Comparison of ENCODE assay signal across 9 cellular contexts in the genomic region with DNA sequence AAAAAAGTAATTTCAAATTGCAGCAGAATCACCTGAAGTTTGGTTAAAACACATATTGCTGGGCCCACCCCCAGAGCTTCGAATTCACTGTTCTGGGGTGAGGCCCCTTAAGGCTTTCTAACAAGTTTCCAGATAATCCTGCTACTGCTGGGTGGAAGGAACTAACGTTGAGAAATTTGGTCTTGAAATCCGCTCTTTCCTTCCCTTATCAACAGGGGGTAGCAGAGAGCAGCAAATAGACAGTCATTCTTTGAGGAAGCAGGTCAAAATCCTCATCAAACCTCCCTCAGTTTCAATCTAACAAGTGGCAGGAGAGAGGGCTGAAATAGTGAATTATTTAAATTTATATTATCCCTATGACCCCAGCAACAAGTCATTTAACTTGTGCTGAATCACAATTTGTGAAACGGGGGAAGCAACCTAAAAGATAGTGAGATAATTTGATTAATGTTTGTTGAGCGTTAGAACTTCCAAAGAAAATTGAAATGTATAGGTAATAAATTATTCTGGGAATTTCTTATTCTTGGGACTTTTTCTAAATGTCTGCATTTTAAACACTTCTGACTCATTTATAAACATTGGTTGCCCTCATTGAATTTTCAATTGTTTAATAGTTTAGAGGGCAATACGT. TPM values are rescaled to one million over a fixed set of nuclear protein-coding genes. Genes with fewer than 3 reads are reported as not detected.
DNase-seq lines count a peak whose midpoint lies in the region; ATAC-seq and TF ChIP-seq lines count a peak whose summit lies in the region.
"Had no signal": no experiment of that assay in that cellular context is flagged by ENCODE, and none has a peak within 500 bp of the region (broad histone marks: within the 10 kb centered on the region; RNA-seq: fewer than 3 reads in every experiment).

No MANE protein-coding gene starts in this region.

- intact Hi-C loops in activated CD8-positive, alpha-beta T cell treated with anti-CD3 and anti-CD28 coated beads for 36 hours (cut with micrococcal nuclease), result loop anchor here (5.0 to 10.0 kb wide), 4 partner anchors 70 to 437 kb away; a partner anchor contains a TSS
- intact Hi-C loops in heart left ventricle (cut with DNase I), result loop anchor here in 8 of 10 donors (5.0 to 10.0 kb wide), 4 partner anchors 70 to 437 kb away; a partner anchor contains a TSS

- H3K27ac ChIP-seq in heart left ventricle, result no peak overlapping the region

- no peaks in the 10 kb centered on the region for H3K36me3 Mint-ChIP-seq in activated CD8-positive, alpha-beta T cell treated with anti-CD3 and anti-CD28 coated beads for 36 hours (ENCODE audit: low read depth)
- H3K36me3 Mint-ChIP-seq: CD8-positive, alpha-beta memory T cell had no signal

- no peaks in the 10 kb centered on the region for H3K9me3 Mint-ChIP-seq in activated CD8-positive, alpha-beta T cell treated with anti-CD3 and anti-CD28 coated beads for 36 hours
- H3K9me3 Mint-ChIP-seq: CD8-positive, alpha-beta memory T cell had no signal

- POLR2A ChIA-PET in activated CD8-positive, alpha-beta T cell treated with anti-CD3 and anti-CD28 coated beads for 36 hours (lab: Charles Lee), result no interaction called here

- peak; percentile 52 for ATAC-seq in HG02885 (IDR thresholded peaks at IDR 0.05; ENCODE audit: poor library complexity, unreplicated experiment)
- peak; percentile 62 for ATAC-seq in activated CD8-positive, alpha-beta T cell treated with anti-CD3 and anti-CD28 coated beads for 36 hours
- ATAC-seq in heart left ventricle, result peak in 1 of 4 donors; percentile 59
- ATAC-seq in HG02852 (IDR thresholded peaks at IDR 0.05; ENCODE audit: unreplicated experiment), result no peak

- CTCF ChIA-PET in activated CD8-positive, alpha-beta T cell treated with anti-CD3 and anti-CD28 coated beads for 36 hours (lab: Charles Lee), result interaction anchor here (0.7 to 6.9 kb wide), 30 partner anchors 8 to 270 kb away, joined by 3 to 55 read pairs (median 4); no protein-coding TSS in a partner anchor

- H3K27ac Mint-ChIP-seq in activated CD8-positive, alpha-beta T cell treated with anti-CD3 and anti-CD28 coated beads for 36 hours, result no peak overlapping the region
- H3K27ac Mint-ChIP-seq: CD8-positive, alpha-beta memory T cell had no signal

- peaks cover 1% of the 10 kb centered on the region for H3K27me3 Mint-ChIP-seq in activated CD8-positive, alpha-beta T cell treated with anti-CD3 and anti-CD28 coated beads for 36 hours

- WGBS in heart left ventricle, 4 donors, result 37 to 40% (median 39%) methylated on average over 6 of the region's 6 CpGs

- peaks cover 0 to 59% (median 12%) of the 10 kb centered on the region in 9 donors for H3K36me3 ChIP-seq in heart left ventricle

- TF ChIP-seq POLR2A in heart left ventricle (IDR thresholded peaks at IDR 0.05), result no peak

- no peak overlapping the region for H3K4me3 ChIP-seq in heart left ventricle

- peak; percentile 79 for TF ChIP-seq CTCF in activated CD8-positive, alpha-beta T cell treated with anti-CD3 and anti-CD28 coated beads for 36 hours (IDR thresholded peaks at IDR 0.05)
- TF ChIP-seq CTCF in heart left ventricle (IDR thresholded peaks at IDR 0.05), result peak; percentile 50 to 77 (median 66)

- no peaks in the 10 kb centered on the region for H3K9me3 ChIP-seq in heart left ventricle

- H3K4me1 Mint-ChIP-seq in activated CD8-positive, alpha-beta T cell treated with anti-CD3 and anti-CD28 coated beads for 36 hours (ENCODE audit: low read depth), result peaks cover 12% of the 10 kb centered on the region

- no peaks in the 10 kb centered on the region for H3K27me3 ChIP-seq in heart left ventricle

- peaks cover 0 to 4% (median 0%) of the 10 kb centered on the region in 12 donors for H3K4me1 ChIP-seq in heart left ventricle

- no peak overlapping the region for H3K4me3 Mint-ChIP-seq in activated CD8-positive, alpha-beta T cell treated with anti-CD3 and anti-CD28 coated beads for 36 hours
- H3K4me3 Mint-ChIP-seq: CD8-positive, alpha-beta memory T cell had no signal

- DNase-seq in activated CD4-positive, alpha-beta T cell treated with anti-CD3 and anti-CD28 coated beads for 4 hours, result peak; percentile 21 to 48
- DNase-seq in activated CD4-positive, alpha-beta T cell treated with anti-CD3 and anti-CD28 coated beads, Interleukin-2, amount 50 U/mL, for 4 hours, result no peak
- DNase-seq in NCI-H345 (lab: John Stamatoyannopoulos, UW) (peak; percentile 68), heart left ventricle (no peak), retina (peak; percentile 28)
- DNase-seq in activated CD8-positive, alpha-beta T cell treated with anti-CD3 and anti-CD28 coated beads for 36 hours, result peak; percentile 44

RNA-seq across cellular contexts. Expression of a gene that starts 21.7 kb away (rescaled TPM):
- total RNA-seq in activated CD8-positive, alpha-beta T cell treated with anti-CD3 and anti-CD28 coated beads for 36 hours, result 100 to 1,000 TPM in 1 of 2 experiments, 10 to 100 TPM in 1; 99.1 to 101 TPM
- total RNA-seq in heart left ventricle, result 100 to 1,000 TPM in 7 of 9 donors, 10 to 100 TPM in 2; 73.1 to 128 (median 104) TPM
- polyA plus RNA-seq in heart left ventricle, result 100 to 1,000 TPM in 1 of 2 donors, 10 to 100 TPM in 1; 40.3 to 118 TPM

RNA-seq across cellular contexts. Expression of a gene that starts 30.9 kb away (rescaled TPM):
- 1 to 10 TPM; 1.2 to 1.5 TPM for total RNA-seq in activated CD8-positive, alpha-beta T cell treated with anti-CD3 and anti-CD28 coated beads for 36 hours
- total RNA-seq in heart left ventricle, result 100 to 1,000 TPM; 191 to 561 (median 259) TPM
- 100 to 1,000 TPM in 1 of 2 donors, 10 to 100 TPM in 1; 97.5 to 189 TPM for polyA plus RNA-seq in heart left ventricle
- polyA plus RNA-seq: CD8-positive, alpha-beta memory T cell had no signal

Comparison
In these comparisons a context has a peak if more than half of its experiments do, and no peak if none do; other contexts are left out.
1. DNase-seq: peak in activated CD4-positive, alpha-beta T cell treated with anti-CD3 and anti-CD28 coated beads for 4 hours (2 of 2), NCI-H345 (single experiment), activated CD8-positive, alpha-beta T cell treated with anti-CD3 and anti-CD28 coated beads for 36 hours (single experiment) and retina (single experiment); none in activated CD4-positive, alpha-beta T cell treated with anti-CD3 and anti-CD28 coated beads, Interleukin-2, amount 50 U/mL, for 4 hours (0 of 2) and heart left ventricle (0 of 5).
2. RNA of a gene that starts 30.9 kb away (total RNA-seq): 191 to 561 TPM in heart left ventricle; 1.2 to 1.5 TPM in activated CD8-positive, alpha-beta T cell treated with anti-CD3 and anti-CD28 coated beads for 36 hours; every median in the first group is over 10 times any median in the second.